Comparison of ENCODE assay signal across 9 cellular contexts in the genomic region with DNA sequence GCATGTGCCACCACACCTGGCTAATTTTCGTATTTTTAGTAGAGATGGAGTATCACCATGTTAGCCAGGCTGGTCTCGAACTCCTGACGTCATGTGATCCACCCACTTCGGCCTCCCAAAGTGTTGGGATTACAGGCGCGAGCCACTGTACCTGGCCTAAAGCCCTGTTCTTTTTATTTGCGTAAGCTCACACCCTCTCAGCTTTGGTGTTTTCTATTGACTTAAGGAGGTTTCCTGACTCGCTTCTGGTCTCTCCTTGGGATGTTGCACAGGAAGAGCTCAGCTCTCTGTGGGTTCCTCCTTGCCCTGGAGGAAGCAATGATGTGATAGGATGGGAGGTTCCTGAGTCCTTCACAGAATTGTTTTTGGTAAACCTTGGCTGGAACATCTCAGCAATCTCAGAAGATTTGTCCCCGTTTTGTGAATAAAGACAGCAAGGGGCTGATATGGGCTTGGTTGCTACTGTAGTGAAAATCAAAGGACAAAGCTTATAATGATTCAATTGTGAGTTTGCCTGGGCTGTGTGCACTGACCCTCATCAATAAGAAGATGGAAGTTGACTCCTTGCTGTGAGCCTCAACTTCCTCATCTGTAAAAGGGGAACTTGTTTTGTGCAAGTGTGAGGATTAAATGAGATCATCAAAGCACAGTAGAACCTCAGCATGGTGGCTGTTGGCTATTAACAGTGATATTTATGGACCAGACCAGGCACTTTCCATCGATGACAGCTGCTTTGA. TPM values are rescaled to one million over a fixed set of nuclear protein-coding genes. Genes with fewer than 3 reads are reported as not detected.
DNase-seq lines count a peak whose midpoint lies in the region; ATAC-seq, FAIRE-seq and TF ChIP-seq lines count a peak whose summit lies in the region.
"Had no signal": no experiment of that assay in that cellular context is flagged by ENCODE, and none has a peak within 500 bp of the region (broad histone marks: within the 10 kb centered on the region; RNA-seq: fewer than 3 reads in every experiment).

No MANE protein-coding gene starts in this region.

- H3K27ac ChIP-seq in CD4-positive, alpha-beta memory T cell (ENCODE audit: low read depth, low read length): no peak overlapping the region
- H3K27ac ChIP-seq: thyroid gland had no signal

- CTCF ChIA-PET in CD4-positive, alpha-beta memory T cell (lab: Charles Lee; ENCODE audit: partially characterized antibody): interaction anchor here (0.8 to 2.3 kb wide), 5 partner anchors 8 to 139 kb away, joined by 3 to 8 read pairs (median 5); no protein-coding TSS in a partner anchor

- no peaks in the 10 kb centered on the region for H3K36me3 ChIP-seq in CD4-positive, alpha-beta memory T cell (ENCODE audit: insufficient read depth, low read length)
- H3K36me3 ChIP-seq: thyroid gland had no signal

- peak; percentile 41 for ATAC-seq in HG03175 (IDR thresholded peaks at IDR 0.05; ENCODE audit: unreplicated experiment)

- TF ChIP-seq CTCF in D721Med (IDR thresholded peaks at IDR 0.05; ENCODE audit: insufficient read depth, missing control alignments): no peak

- intact Hi-C loops in CD4-positive, alpha-beta memory T cell (cut with micrococcal nuclease): loop anchor here (1.0 to 5.0 kb wide), 2 partner anchors 9 to 131 kb away; no protein-coding TSS in a partner anchor

- peaks cover 0 to 3% of the 10 kb centered on the region in 2 donors for H3K27me3 Mint-ChIP-seq in CD4-positive, alpha-beta memory T cell
- H3K27me3 Mint-ChIP-seq in T-helper 1 cell treated with Interleukin-12 subunit alpha and Interleukin-12 subunit beta and Interleukin-4 antibody, amounts not matched to agents 30 μg/mL and 1 μg/mL, for 36 hours (ENCODE audit: low read depth): peaks cover 13% of the 10 kb centered on the region
- peaks cover 18 to 35% (median 23%) of the 10 kb centered on the region in 3 donors for H3K27me3 Mint-ChIP-seq in immature natural killer cell (ENCODE audit: low read depth in 3 of 3)

- DNase-seq in CD4-positive, alpha-beta memory T cell: no peak
- DNase-seq in immature natural killer cell: no peak
- DNase-seq in D721Med (ENCODE audit: insufficient read length, low spot score): no peak
- DNase-seq in DMS79 (lab: John Stamatoyannopoulos, UW): no peak
- DNase-seq in activated T-cell treated with anti-CD3 and anti-CD28 coated beads for 4 hours: no peak
- no peak for DNase-seq in stimulated activated CD4-positive, alpha-beta T cell treated with anti-CD3 and anti-CD28 coated beads, Interleukin-12 subunit alpha, Interleukin-12 subunit beta, amount 100 ng/mL, for 4 hours
- DNase-seq: thyroid gland had no signal

- peaks cover 40 to 81% (median 54%) of the 10 kb centered on the region in 4 donors for H3K4me1 Mint-ChIP-seq in CD4-positive, alpha-beta memory T cell
- peaks cover 64% of the 10 kb centered on the region for H3K4me1 Mint-ChIP-seq in T-helper 1 cell treated with Interleukin-12 subunit alpha and Interleukin-12 subunit beta and Interleukin-4 antibody, amounts not matched to agents 30 μg/mL and 1 μg/mL, for 36 hours (ENCODE audit: low read depth)
- peaks cover 43 to 66% of the 10 kb centered on the region in 2 donors for H3K4me1 Mint-ChIP-seq in immature natural killer cell

- peak overlapping the region in 6 of 8 donors; percentile 39 to 82 (median 57) for H3K4me3 Mint-ChIP-seq in CD4-positive, alpha-beta memory T cell
- peak overlapping the region; percentile 63 for H3K4me3 Mint-ChIP-seq in T-helper 1 cell treated with Interleukin-12 subunit alpha and Interleukin-12 subunit beta and Interleukin-4 antibody, amounts not matched to agents 30 μg/mL and 1 μg/mL, for 36 hours
- peak overlapping the region; percentile 44 to 79 (median 70) for H3K4me3 Mint-ChIP-seq in immature natural killer cell

- H3K27me3 ChIP-seq in CD4-positive, alpha-beta memory T cell (ENCODE audit: insufficient read depth, low read length): no peaks in the 10 kb centered on the region
- H3K27me3 ChIP-seq: thyroid gland had no signal

- no peaks in the 10 kb centered on the region for H3K9me3 ChIP-seq in CD4-positive, alpha-beta memory T cell (ENCODE audit: control insufficient read depth in 1 of 2, low read length in 2 of 2)
- H3K9me3 ChIP-seq: thyroid gland had no signal

- peaks cover 0 to 1% (median 0%) of the 10 kb centered on the region in 8 donors for H3K9me3 Mint-ChIP-seq in CD4-positive, alpha-beta memory T cell
- H3K9me3 Mint-ChIP-seq in T-helper 1 cell treated with Interleukin-12 subunit alpha and Interleukin-12 subunit beta and Interleukin-4 antibody, amounts not matched to agents 30 μg/mL and 1 μg/mL, for 36 hours: no peaks in the 10 kb centered on the region
- H3K9me3 Mint-ChIP-seq in immature natural killer cell: peaks cover 0 to 2% (median 0%) of the 10 kb centered on the region in 6 donors

- H3K4me1 ChIP-seq in CD4-positive, alpha-beta memory T cell (ENCODE audit: insufficient read depth, low read length): peaks cover 79% of the 10 kb centered on the region

- H3K27ac Mint-ChIP-seq in CD4-positive, alpha-beta memory T cell: peak overlapping the region in 4 of 7 donors; percentile 24 to 82 (median 61)
- peak overlapping the region; percentile 90 for H3K27ac Mint-ChIP-seq in T-helper 1 cell treated with Interleukin-12 subunit alpha and Interleukin-12 subunit beta and Interleukin-4 antibody, amounts not matched to agents 30 μg/mL and 1 μg/mL, for 36 hours
- H3K27ac Mint-ChIP-seq in immature natural killer cell: peak overlapping the region in 2 of 6 donors; percentile 56 to 73

- H3K4me3 ChIP-seq in CD4-positive, alpha-beta memory T cell (ENCODE audit: low read length in 2 of 2): no peak overlapping the region
- H3K4me3 ChIP-seq: thyroid gland had no signal

- POLR2A ChIA-PET in CD4-positive, alpha-beta memory T cell (lab: Charles Lee; ENCODE audit: partially characterized antibody): interaction anchor here (1.0 to 5.2 kb wide), 7 partner anchors 11 to 350 kb away, joined by 3 to 41 read pairs (median 9); partner anchors contain the start of gene IFT52

- H3K36me3 Mint-ChIP-seq in CD4-positive, alpha-beta memory T cell: no peaks in the 10 kb centered on the region
- peaks cover 8% of the 10 kb centered on the region for H3K36me3 Mint-ChIP-seq in T-helper 1 cell treated with Interleukin-12 subunit alpha and Interleukin-12 subunit beta and Interleukin-4 antibody, amounts not matched to agents 30 μg/mL and 1 μg/mL, for 36 hours (ENCODE audit: low read depth)
- peaks cover 0 to 4% (median 0%) of the 10 kb centered on the region in 3 donors for H3K36me3 Mint-ChIP-seq in immature natural killer cell

- no peak for FAIRE-seq in D721Med (lab: Jason Lieb, UNC)

RNA-seq across cellular contexts. Expression of gene TOX2, which starts 27.0 kb away (rescaled TPM):
- total RNA-seq in CD4-positive, alpha-beta memory T cell: under 1 TPM; 0.33 to 0.64 TPM
- 1 to 10 TPM in 1 of 2 donors, under 1 TPM in 1; 0.22 to 1.1 TPM for polyA plus RNA-seq in CD4-positive, alpha-beta memory T cell
- polyA plus RNA-seq in immature natural killer cell: 1 to 10 TPM; 2.4 to 5.0 (median 2.9) TPM
